ENCODE assay signal across 11 cellular contexts in genomic region chr12:104083769-104084475, GRCh38. TPM values are rescaled to one million over a fixed set of nuclear protein-coding genes. Genes with fewer than 3 reads are reported as not detected.
A peak's percentile ranks its signal among the peaks of the same experiment; 100 is the strongest.
DNase-seq lines count a peak whose midpoint lies in the region; ATAC-seq and TF ChIP-seq lines count a peak whose summit lies in the region.
"Had no signal": no experiment of that assay in that cellular context is flagged by ENCODE, and none has a peak within 500 bp of the region (broad histone marks: within the 10 kb centered on the region; RNA-seq: fewer than 3 reads in every experiment).

No MANE protein-coding gene starts in this region.

- no peak for TF ChIP-seq CTCF in GM10266 (IDR thresholded peaks at IDR 0.05; ENCODE audit: control insufficient read depth, insufficient read depth, low read depth, missing control alignments)

- no peaks in the 10 kb centered on the region for H3K9me3 Mint-ChIP-seq in activated naive CD4-positive, alpha-beta T cell treated with anti-CD3 and anti-CD28 coated beads, Interleukin-2, amount 50 U/mL, for 72 hours

- DNase-seq in GM10266 (ENCODE audit: extremely low spot score) = peak; percentile 62
- peak in 1 of 2 donors; percentile 64 for DNase-seq in activated naive CD4-positive, alpha-beta T cell treated with anti-CD3 and anti-CD28 coated beads, Interleukin-2, amount 50 U/mL, for 72 hours (ENCODE audit: low spot score in 2 of 2)
- DNase-seq in DMS79 treated with DMSO at 0.1 percent for 48 hours (lab: John Stamatoyannopoulos, UW) = no peak
- DNase-seq in NCI-H1436 treated with DMSO at 0.1 percent for 48 hours (lab: John Stamatoyannopoulos, UW) = no peak
- DNase-seq in HT-29 (ENCODE audit: low spot score) = no peak
- DNase-seq: NCI-H1694 treated with DMSO at 0.1 percent for 48 hours, pancreas had no signal

- H3K36me3 Mint-ChIP-seq in activated naive CD4-positive, alpha-beta T cell treated with anti-CD3 and anti-CD28 coated beads, Interleukin-2, amount 50 U/mL, for 72 hours = peaks cover 13 to 14% of the 10 kb centered on the region in 2 donors

- peak overlapping the region; percentile 2 to 17 for H3K27ac Mint-ChIP-seq in activated naive CD4-positive, alpha-beta T cell treated with anti-CD3 and anti-CD28 coated beads, Interleukin-2, amount 50 U/mL, for 72 hours

- ATAC-seq in GM18907 (IDR thresholded peaks at IDR 0.05; ENCODE audit: unreplicated experiment) = peak; percentile 80
- peak; percentile 74 for ATAC-seq in HG03039 (IDR thresholded peaks at IDR 0.05; ENCODE audit: unreplicated experiment)
- ATAC-seq in activated naive CD4-positive, alpha-beta T cell treated with anti-CD3 and anti-CD28 coated beads, Interleukin-2, amount 50 U/mL, for 72 hours = peak; percentile 96 to 99
- no peak for ATAC-seq in HG03571 (IDR thresholded peaks at IDR 0.05; ENCODE audit: unreplicated experiment)
- ATAC-seq: left lobe of liver, pancreas had no signal

RNA-seq across cellular contexts. Expression of gene HCFC2, which starts 19.6 kb away (rescaled TPM):
- 10 to 100 TPM in 1 of 2 donors, 1 to 10 TPM in 1; 6.9 to 16.0 TPM for total RNA-seq in activated naive CD4-positive, alpha-beta T cell treated with anti-CD3 and anti-CD28 coated beads, Interleukin-2, amount 50 U/mL, for 72 hours
- 0.97 and 1.4 TPM in 2 replicates for total RNA-seq in HT-29 (2014; rRNA removed; shearing (Covaris generic))

RNA-seq across cellular contexts. Expression of gene GLT8D2, which starts 33.9 kb away (rescaled TPM):
- total RNA-seq in activated naive CD4-positive, alpha-beta T cell treated with anti-CD3 and anti-CD28 coated beads, Interleukin-2, amount 50 U/mL, for 72 hours = under 1 TPM; 0.16 to 0.25 TPM
- total RNA-seq in HT-29 (2014; rRNA removed; shearing (Covaris generic)) = not detected in 2 replicates

RNA-seq across cellular contexts. Expression of gene NFYB, which starts 54.1 kb away (rescaled TPM):
- total RNA-seq in activated naive CD4-positive, alpha-beta T cell treated with anti-CD3 and anti-CD28 coated beads, Interleukin-2, amount 50 U/mL, for 72 hours = 10 to 100 TPM; 17.6 to 18.2 TPM
- 8.8 and 8.9 TPM in 2 replicates for total RNA-seq in HT-29 (2014; rRNA removed; shearing (Covaris generic))
